ENCODE assay signal across 35 cellular contexts in the genomic region with DNA sequence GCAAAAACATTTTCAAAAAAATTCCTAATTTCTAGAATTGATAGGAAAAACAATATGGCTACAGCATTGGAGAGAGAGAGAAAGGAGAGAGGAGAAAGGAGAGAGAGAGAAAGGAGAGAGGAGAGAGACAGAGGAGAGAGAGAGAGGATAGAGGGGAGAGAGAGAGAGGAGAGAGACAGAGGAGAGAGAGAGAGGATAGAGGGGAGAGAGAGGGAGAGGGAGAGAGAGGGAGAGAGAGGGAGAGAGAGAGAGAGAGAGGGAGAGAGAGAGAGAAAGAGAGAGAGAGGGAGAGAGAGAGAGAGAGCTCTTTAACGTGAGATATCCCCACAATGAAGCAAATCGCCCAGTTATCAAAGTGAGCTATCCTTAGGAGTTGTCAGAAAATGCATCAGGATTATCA. TPM values are rescaled to one million over a fixed set of nuclear protein-coding genes. Genes with fewer than 3 reads are reported as not detected.
"Had no signal": no experiment of that assay in that cellular context is flagged by ENCODE, and none has a peak within 500 bp of the region (broad histone marks: within the 10 kb centered on the region; RNA-seq: fewer than 3 reads in every experiment).

No MANE protein-coding gene starts in this region.

- H3K4me3 ChIP-seq: neural progenitor cell, ovary, psoas muscle, skin epidermis, smooth muscle cell, spleen, suprapubic skin, testis, tibial artery, transverse colon, upper lobe of right lung, uterus had no signal

- ATAC-seq: naive thymus-derived CD4-positive, alpha-beta T cell; natural killer cell; psoas muscle; right cardiac atrium; sciatic nerve; stimulated activated effector memory CD8-positive, alpha-beta T cell treated with anti-CD3 and anti-CD28 coated beads, Interleukin-12 subunit alpha, Interleukin-12 subunit beta, amount 100 ng/mL, for 72 hours; stimulated activated naive CD8-positive, alpha-beta T cell treated with anti-CD3 and anti-CD28 coated beads, Interleukin-15, amount 100 ng/mL, for 72 hours; stimulated activated naive CD8-positive, alpha-beta T cell treated with anti-CD3 and anti-CD28 coated beads, Interleukin-15, Interleukin-2, amounts not matched to agents 100 U/mL and 50 U/mL, for 24 hours; upper lobe of right lung had no signal

- H3K27me3 Mint-ChIP-seq: naive thymus-derived CD4-positive, alpha-beta T cell; progenitor cell of endocrine pancreas; type B pancreatic cell had no signal

- H3K27me3 ChIP-seq: neural progenitor cell, ovary, spleen, suprapubic skin, testis, tibial artery, transverse colon, upper lobe of right lung, uterus had no signal

- H2AFZ ChIP-seq: parathyroid adenoma had no signal

- H3K27ac ChIP-seq: neural progenitor cell, ovary, parathyroid adenoma, psoas muscle, skin epidermis, spleen, suprapubic skin, testis, tibial artery, transverse colon, upper lobe of right lung, uterus had no signal

- H3K27ac Mint-ChIP-seq: naive thymus-derived CD4-positive, alpha-beta T cell; natural killer cell; nephron; neural progenitor cell; progenitor cell of endocrine pancreas; stimulated activated effector memory CD8-positive, alpha-beta T cell treated with anti-CD3 and anti-CD28 coated beads, Interleukin-12 subunit alpha, Interleukin-12 subunit beta, amount 100 ng/mL, for 72 hours; stimulated activated naive CD8-positive, alpha-beta T cell treated with anti-CD3 and anti-CD28 coated beads, Interleukin-15, amount 100 ng/mL, for 72 hours; type B pancreatic cell had no signal

- H3K4me3 Mint-ChIP-seq: naive thymus-derived CD4-positive, alpha-beta T cell; natural killer cell; nephron; neural progenitor cell; stimulated activated effector memory CD8-positive, alpha-beta T cell treated with anti-CD3 and anti-CD28 coated beads, Interleukin-12 subunit alpha, Interleukin-12 subunit beta, amount 100 ng/mL, for 72 hours; stimulated activated naive CD8-positive, alpha-beta T cell treated with anti-CD3 and anti-CD28 coated beads, Interleukin-15, amount 100 ng/mL, for 72 hours; type B pancreatic cell had no signal

- H3K4me1 Mint-ChIP-seq: natural killer cell; stimulated activated effector memory CD8-positive, alpha-beta T cell treated with anti-CD3 and anti-CD28 coated beads, Interleukin-12 subunit alpha, Interleukin-12 subunit beta, amount 100 ng/mL, for 72 hours; stimulated activated naive CD8-positive, alpha-beta T cell treated with anti-CD3 and anti-CD28 coated beads, Interleukin-15, amount 100 ng/mL, for 72 hours had no signal

- H3K79me2 ChIP-seq: parathyroid adenoma had no signal

- H3K36me3 ChIP-seq: neural progenitor cell, ovary, spleen, suprapubic skin, tibial artery, transverse colon, upper lobe of right lung, uterus had no signal

- H3K9me3 Mint-ChIP-seq: naive thymus-derived CD4-positive, alpha-beta T cell; nephron; neural progenitor cell; stimulated activated naive CD8-positive, alpha-beta T cell treated with anti-CD3 and anti-CD28 coated beads, Interleukin-15, amount 100 ng/mL, for 72 hours; type B pancreatic cell had no signal

- DNase-seq: naive thymus-derived CD4-positive, alpha-beta T cell; natural killer cell; occipital lobe; ovary; posterior cingulate gyrus; psoas muscle; right cardiac atrium; spleen; stimulated activated CD4-positive, alpha-beta T cell treated with anti-CD3 and anti-CD28 coated beads, Interleukin-12 subunit alpha, Interleukin-12 subunit beta, amount 100 ng/mL, for 4 hours; stimulated activated CD4-positive, alpha-beta T cell treated with anti-CD3 and anti-CD28 coated beads, Interleukin-1b, Interleukin-23, amount 100 ng/mL, for 48 hours; stimulated activated CD4-positive, alpha-beta T cell treated with anti-CD3 and anti-CD28 coated beads, Interleukin-4, amount 100 ng/mL, for 1 hour; stimulated activated CD4-positive, alpha-beta T cell treated with anti-CD3 and anti-CD28 coated beads, Interleukin-4, amount 100 ng/mL, for 4 hours; stimulated activated naive CD4-positive, alpha-beta T cell; stimulated activated naive CD8-positive, alpha-beta T cell treated with anti-CD3 and anti-CD28 coated beads, Interleukin-15, amount 100 ng/mL, for 72 hours; stimulated activated naive CD8-positive, alpha-beta T cell treated with anti-CD3 and anti-CD28 coated beads, Interleukin-15, Interleukin-2, amounts not matched to agents 100 U/mL and 50 U/mL, for 24 hours; substantia nigra; testis; tibial artery; transverse colon; upper lobe of right lung; uterus had no signal

- H3K4me2 ChIP-seq: neural progenitor cell, smooth muscle cell had no signal

- H3K36me3 Mint-ChIP-seq: naive thymus-derived CD4-positive, alpha-beta T cell; natural killer cell; neural progenitor cell; stimulated activated effector memory CD8-positive, alpha-beta T cell treated with anti-CD3 and anti-CD28 coated beads, Interleukin-12 subunit alpha, Interleukin-12 subunit beta, amount 100 ng/mL, for 72 hours; type B pancreatic cell had no signal

- H3K9ac ChIP-seq: neural progenitor cell, parathyroid adenoma had no signal

- H3K4me1 ChIP-seq: parathyroid adenoma, psoas muscle, spleen, suprapubic skin, testis, transverse colon, upper lobe of right lung, uterus had no signal

- H3K9me3 ChIP-seq: ovary, psoas muscle, spleen, suprapubic skin, testis, tibial artery, transverse colon, upper lobe of right lung, uterus had no signal

RNA-seq across cellular contexts. Expression of gene TYR, which starts 0.7 kb away (rescaled TPM):
- total RNA-seq: naive thymus-derived CD4-positive, alpha-beta T cell; natural killer cell; occipital lobe; osteoblast; ovary; progenitor cell of endocrine pancreas; psoas muscle; renal cortical epithelial cell; right cardiac atrium; sciatic nerve; smooth muscle cell; spleen; transverse colon; upper lobe of right lung; urinary bladder; uterus had no signal
- polyA plus RNA-seq: naive thymus-derived CD4-positive, alpha-beta T cell; neural cell; ovary; psoas muscle; right cardiac atrium; smooth muscle cell; spleen; urinary bladder had no signal
